Comparison of ENCODE assay signal across 23 cellular contexts in the genomic region with DNA sequence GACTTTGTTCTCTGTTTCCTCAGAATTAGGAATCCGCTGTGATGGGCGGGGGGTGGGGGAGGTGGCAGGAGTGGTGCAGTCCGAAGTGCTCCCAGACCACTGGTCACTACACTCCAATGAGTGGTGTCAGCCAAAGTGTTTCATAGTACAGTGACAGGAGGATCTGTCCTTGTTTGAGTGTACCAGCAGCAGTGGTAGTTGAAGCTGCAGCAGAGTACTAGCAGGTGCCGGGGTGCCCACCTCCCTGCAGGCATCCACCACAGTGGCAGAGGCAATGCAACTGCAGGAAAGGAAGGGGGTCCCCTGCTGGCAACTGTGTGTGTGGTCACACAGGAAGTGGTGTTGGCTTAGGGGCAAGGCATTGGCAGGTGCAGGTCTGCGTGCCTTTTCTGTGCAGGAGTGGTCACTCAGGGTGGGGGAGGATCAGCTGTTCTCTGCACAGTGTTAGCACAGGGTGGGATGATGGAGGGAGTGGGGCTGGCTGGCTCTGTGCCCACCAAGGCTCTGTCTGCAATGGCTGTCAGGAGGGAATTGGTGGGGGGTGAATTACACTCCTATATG. TPM values are rescaled to one million over a fixed set of nuclear protein-coding genes. Genes with fewer than 3 reads are reported as not detected.
DNase-seq lines count a peak whose midpoint lies in the region; ATAC-seq and TF ChIP-seq lines count a peak whose summit lies in the region.
"Had no signal": no experiment of that assay in that cellular context is flagged by ENCODE, and none has a peak within 500 bp of the region (broad histone marks: within the 10 kb centered on the region; RNA-seq: fewer than 3 reads in every experiment).

No MANE protein-coding gene starts in this region.

- H3K4me1 Mint-ChIP-seq in H9 = peaks cover 4 to 5% of the 10 kb centered on the region in 2 experiments; a peak in 3 of 4 replicates
- H3K4me1 Mint-ChIP-seq in naive thymus-derived CD4-positive, alpha-beta T cell = peaks cover 0 to 15% (median 3%) of the 10 kb centered on the region in 7 donors
- H3K4me1 Mint-ChIP-seq: nephron progenitor cell had no signal

- H3T11ph ChIP-seq in H9 (ENCODE audit: low read length) = no peak overlapping the region

- H3K14ac ChIP-seq in H9 (ENCODE audit: insufficient read depth, low read length) = no peak overlapping the region

- no peak overlapping the region for H3K9ac ChIP-seq in H9 (ENCODE audit: extremely low read depth, insufficient read length, low read length)

- H3K27me3 ChIP-seq in H9 (ENCODE audit: insufficient read depth, low read length) = no peaks in the 10 kb centered on the region
- H3K27me3 ChIP-seq in WERI-Rb-1 (ENCODE audit: insufficient read depth, low read depth, severe bottlenecking) = peaks cover 39% of the 10 kb centered on the region
- no peaks in the 10 kb centered on the region for H3K27me3 ChIP-seq in naive thymus-derived CD4-positive, alpha-beta T cell (ENCODE audit: control insufficient read depth in 2 of 2, insufficient read depth in 2 of 2, low read length in 2 of 2)
- H3K27me3 ChIP-seq: uterus had no signal

- no peak overlapping the region for H2BK15ac ChIP-seq in H9 (ENCODE audit: low read depth, low read length)

- H3K18ac ChIP-seq in H9 (ENCODE audit: insufficient read length, low read depth, low read length) = no peak overlapping the region

- no CpG with 5 or more reads among the region's 5 CpGs for WGBS in H9 (ENCODE audit: extremely low coverage, insufficient read length, low lambda C conversion rate)

- H3K9me3 ChIP-seq in H9 (ENCODE audit: control insufficient read depth, low read depth, low read length) (no peaks in the 10 kb centered on the region), WERI-Rb-1 (ENCODE audit: severe bottlenecking) (no peaks in the 10 kb centered on the region)
- no peaks in the 10 kb centered on the region for H3K9me3 ChIP-seq in naive thymus-derived CD4-positive, alpha-beta T cell (ENCODE audit: control insufficient read depth in 2 of 3, low read length in 3 of 3)
- H3K9me3 ChIP-seq: uterus had no signal

- peak; percentile 16 for ATAC-seq in naive thymus-derived CD4-positive, alpha-beta T cell
- no peak for ATAC-seq in HG03045 (IDR thresholded peaks at IDR 0.05; ENCODE audit: unreplicated experiment)
- ATAC-seq: left colon, SK-N-SH treated with all-trans-retinoic acid at 6 μM for 48 hours had no signal

- peaks cover 27% of the 10 kb centered on the region for H3K27me3 Mint-ChIP-seq in H9 (ENCODE audit: low read depth)
- H3K27me3 Mint-ChIP-seq in naive thymus-derived CD4-positive, alpha-beta T cell = peaks cover 24 to 44% (median 28%) of the 10 kb centered on the region in 5 donors

- no peak overlapping the region for H2BK20ac ChIP-seq in H9 (ENCODE audit: low read depth, low read length, poor library complexity, severe bottlenecking)

- no peak overlapping the region for H2BK120ac ChIP-seq in H9 (ENCODE audit: low read depth, low read length, poor library complexity, severe bottlenecking)

- H3K4ac ChIP-seq in H9 (ENCODE audit: low read depth, low read length) = no peak overlapping the region

- no peak overlapping the region for H2AK5ac ChIP-seq in H9 (ENCODE audit: insufficient read length, low read length)

- CTCF ChIA-PET in naive thymus-derived CD4-positive, alpha-beta T cell (lab: Charles Lee) = interaction anchor here (0.6 kb wide), 1 partner anchor 394 kb away, joined by 3 read pairs; no protein-coding TSS in a partner anchor

- H3K4me1 ChIP-seq in H9 (ENCODE audit: insufficient read depth, low read length) = no peaks in the 10 kb centered on the region
- H3K4me1 ChIP-seq in naive thymus-derived CD4-positive, alpha-beta T cell (ENCODE audit: control insufficient read depth in 2 of 2, insufficient read depth in 2 of 2, low read length in 2 of 2) = no peaks in the 10 kb centered on the region
- H3K4me1 ChIP-seq: uterus had no signal

- H3K4me3 ChIP-seq in GM12864 (ENCODE audit: low read depth, low read length) (no peak overlapping the region), WERI-Rb-1 (ENCODE audit: low read depth, low read length) (no peak overlapping the region)
- H3K4me3 ChIP-seq in naive thymus-derived CD4-positive, alpha-beta T cell (ENCODE audit: low read length) = no peak overlapping the region
- H3K4me3 ChIP-seq: uterus had no signal

- H3K79me2 ChIP-seq in H9 (ENCODE audit: insufficient read depth, low read length) = no peaks in the 10 kb centered on the region

- intact Hi-C loops in naive thymus-derived CD4-positive, alpha-beta T cell (cut with micrococcal nuclease) = no loop called here

- no peaks in the 10 kb centered on the region for H4K20me1 ChIP-seq in H9 (ENCODE audit: control insufficient read depth, insufficient read depth, insufficient read length)

- H3K36me3 Mint-ChIP-seq in H9 (ENCODE audit: insufficient read depth in 1 of 3, low read depth in 3 of 3) = no peaks in the 10 kb centered on the region
- H3K36me3 Mint-ChIP-seq in naive thymus-derived CD4-positive, alpha-beta T cell = peaks cover 0 to 6% (median 0%) of the 10 kb centered on the region in 5 donors
- H3K36me3 Mint-ChIP-seq: activated CD4-positive, alpha-beta memory T cell treated with anti-CD3 and anti-CD28 coated beads for 36 hours had no signal

- H4K8ac ChIP-seq in H9 (replicated peaks; ENCODE audit: insufficient read length, low read depth, low read length) = no peak overlapping the region

- no peak overlapping the region for H3K27ac Mint-ChIP-seq in H9
- no peak overlapping the region for H3K27ac Mint-ChIP-seq in naive thymus-derived CD4-positive, alpha-beta T cell
- H3K27ac Mint-ChIP-seq: activated CD4-positive, alpha-beta memory T cell treated with anti-CD3 and anti-CD28 coated beads for 36 hours; nephron progenitor cell had no signal

- H3K23me2 ChIP-seq in H9 (ENCODE audit: insufficient read length, low read depth, low read length, poor library complexity, severe bottlenecking) = no peaks in the 10 kb centered on the region

- no peak overlapping the region for H3K56ac ChIP-seq in H9 (ENCODE audit: insufficient read length, low read depth, low read length)

- no peak overlapping the region for H4K5ac ChIP-seq in H9 (ENCODE audit: insufficient read length, low read depth, low read length)

- H3K9me3 Mint-ChIP-seq in H9 = no peaks in the 10 kb centered on the region
- peaks cover 0 to 16% (median 0%) of the 10 kb centered on the region in 11 donors for H3K9me3 Mint-ChIP-seq in naive thymus-derived CD4-positive, alpha-beta T cell
- H3K9me3 Mint-ChIP-seq: activated CD4-positive, alpha-beta memory T cell treated with anti-CD3 and anti-CD28 coated beads for 36 hours; nephron progenitor cell had no signal

- DNase-seq in GM12864 (ENCODE audit: low read depth) (no peak), H9 (peak; percentile 63), WERI-Rb-1 (no peak), iPS-NIHi11 (ENCODE audit: low spot score) (no peak), nucleus accumbens (lab: John Stamatoyannopoulos, UW) (no peak)
- no peak for DNase-seq in naive thymus-derived CD4-positive, alpha-beta T cell
- DNase-seq: activated CD4-positive, alpha-beta memory T cell treated with anti-CD3 and anti-CD28 coated beads for 36 hours; activated T-cell treated with anti-CD3 and anti-CD28 coated beads, Interleukin-2, amount 50 U/mL, for 1 hour; amniotic stem cell; cortex of kidney; left colon; NCI-H1105 treated with DMSO at 0.1 percent for 48 hours; NCI-H2081; NCI-H446; nephron progenitor cell; posterior cingulate gyrus; uterus had no signal

- POLR2A ChIA-PET in naive thymus-derived CD4-positive, alpha-beta T cell (lab: Charles Lee) = no interaction called here

- H3K4me2 ChIP-seq in H9 (ENCODE audit: insufficient read depth, insufficient read length, low read length) = no peak overlapping the region

- H3K36me3 ChIP-seq in WERI-Rb-1 = no peaks in the 10 kb centered on the region
- no peaks in the 10 kb centered on the region for H3K36me3 ChIP-seq in naive thymus-derived CD4-positive, alpha-beta T cell (ENCODE audit: control insufficient read depth in 2 of 3, insufficient read depth in 3 of 3, low read length in 3 of 3)
- H3K36me3 ChIP-seq: uterus had no signal

- no peaks in the 10 kb centered on the region for H3K79me1 ChIP-seq in H9 (ENCODE audit: insufficient read depth, low read depth, low read length, poor library complexity, severe bottlenecking)

- no peak overlapping the region for H4K91ac ChIP-seq in H9 (ENCODE audit: insufficient read length, low read depth, low read length)

- no peak overlapping the region for H3K27ac ChIP-seq in H9 (ENCODE audit: insufficient read length, low read depth, low read length)
- H3K27ac ChIP-seq in WERI-Rb-1 = no peak overlapping the region
- H3K27ac ChIP-seq in naive thymus-derived CD4-positive, alpha-beta T cell (ENCODE audit: low read depth, low read length) = no peak overlapping the region
- H3K27ac ChIP-seq: uterus, VCaP had no signal

- no peak overlapping the region for H3K23ac ChIP-seq in H9 (ENCODE audit: insufficient read length, low read depth, low read length)

- H3K4me3 Mint-ChIP-seq in H9 = no peak overlapping the region
- H3K4me3 Mint-ChIP-seq in naive thymus-derived CD4-positive, alpha-beta T cell = no peak overlapping the region
- H3K4me3 Mint-ChIP-seq: activated CD4-positive, alpha-beta memory T cell treated with anti-CD3 and anti-CD28 coated beads for 36 hours; nephron progenitor cell had no signal

- no peak overlapping the region for H2BK5ac ChIP-seq in H9 (ENCODE audit: insufficient read length, low read length)

- TF ChIP-seq CTCF in GM12864 (IDR thresholded peaks at IDR 0.05; ENCODE audit: low read depth, low read length, missing control alignments) (peak; percentile 20), H9 (conservative IDR thresholded peaks at IDR 0.05) (peak; percentile 38; the same call in 1 of the 3 replicates), WERI-Rb-1 (IDR thresholded peaks at IDR 0.05; ENCODE audit: low read depth, low read length) (peak; percentile 55)

- no peak overlapping the region for H2AFZ ChIP-seq in H9 (ENCODE audit: low read length)

- H2BK12ac ChIP-seq in H9 (ENCODE audit: insufficient read length, low read depth, low read length) = no peak overlapping the region

RNA-seq across cellular contexts. Expression of a gene that starts 9.7 kb away (rescaled TPM):
- total RNA-seq in H9 (2021) = 0.20 TPM in 1 of 2 replicates, not detected in the other
- 1 to 10 TPM; 1.7 to 7.7 (median 4.9) TPM for total RNA-seq in naive thymus-derived CD4-positive, alpha-beta T cell
- under 1 TPM; 0.48 to 0.57 TPM for polyA plus RNA-seq in naive thymus-derived CD4-positive, alpha-beta T cell
- total RNA-seq: RPMI7951, temporal lobe had no signal

RNA-seq across cellular contexts. Expression of a gene that starts 31.4 kb away (rescaled TPM):
- total RNA-seq in H9 (2021) = 16.3 and 20.3 TPM in 2 replicates
- 100 to 1,000 TPM in 4 of 5 experiments, 10 to 100 TPM in 1; 84.3 to 243 (median 117) TPM for total RNA-seq in naive thymus-derived CD4-positive, alpha-beta T cell
- polyA plus RNA-seq in naive thymus-derived CD4-positive, alpha-beta T cell = 10 to 100 TPM; 26.4 to 36.4 TPM

RNA-seq across cellular contexts. Expression of a gene that starts 36.7 kb away (rescaled TPM):
- 17.6 and 19.1 TPM in 2 replicates for total RNA-seq in H9 (2021)
- total RNA-seq in naive thymus-derived CD4-positive, alpha-beta T cell = 100 to 1,000 TPM; 111 to 419 (median 115) TPM
- polyA plus RNA-seq in naive thymus-derived CD4-positive, alpha-beta T cell = 100 to 1,000 TPM; 322 to 378 TPM

RNA-seq across cellular contexts. Expression of a gene that starts 43.8 kb away (rescaled TPM):
- not detected in 2 replicates for total RNA-seq in H9 (2021)
- 10 to 100 TPM in 1 of 5 experiments, 1 to 10 TPM in 2, not detected in 2; 1.8 to 24.8 (median 3.5) TPM for total RNA-seq in naive thymus-derived CD4-positive, alpha-beta T cell
- under 1 TPM in 1 of 2 donors, not detected in 1; 0.95 TPM for polyA plus RNA-seq in naive thymus-derived CD4-positive, alpha-beta T cell
- total RNA-seq: activated CD4-positive, alpha-beta memory T cell treated with anti-CD3 and anti-CD28 coated beads for 36 hours; fibroblast of lung; RPMI7951; temporal lobe had no signal
- polyA plus RNA-seq: fibroblast of lung had no signal

RNA-seq across cellular contexts. Expression of a gene that starts 46.4 kb away (rescaled TPM):
- 12.1 and 12.7 TPM in 2 replicates for total RNA-seq in H9 (2021)
- total RNA-seq in naive thymus-derived CD4-positive, alpha-beta T cell = 100 to 1,000 TPM in 3 of 5 experiments, 10 to 100 TPM in 2; 92.1 to 500 (median 103) TPM
- 100 to 1,000 TPM; 162 to 274 TPM for polyA plus RNA-seq in naive thymus-derived CD4-positive, alpha-beta T cell
